ENCODE assay signal across 11 cellular contexts in the genomic region with DNA sequence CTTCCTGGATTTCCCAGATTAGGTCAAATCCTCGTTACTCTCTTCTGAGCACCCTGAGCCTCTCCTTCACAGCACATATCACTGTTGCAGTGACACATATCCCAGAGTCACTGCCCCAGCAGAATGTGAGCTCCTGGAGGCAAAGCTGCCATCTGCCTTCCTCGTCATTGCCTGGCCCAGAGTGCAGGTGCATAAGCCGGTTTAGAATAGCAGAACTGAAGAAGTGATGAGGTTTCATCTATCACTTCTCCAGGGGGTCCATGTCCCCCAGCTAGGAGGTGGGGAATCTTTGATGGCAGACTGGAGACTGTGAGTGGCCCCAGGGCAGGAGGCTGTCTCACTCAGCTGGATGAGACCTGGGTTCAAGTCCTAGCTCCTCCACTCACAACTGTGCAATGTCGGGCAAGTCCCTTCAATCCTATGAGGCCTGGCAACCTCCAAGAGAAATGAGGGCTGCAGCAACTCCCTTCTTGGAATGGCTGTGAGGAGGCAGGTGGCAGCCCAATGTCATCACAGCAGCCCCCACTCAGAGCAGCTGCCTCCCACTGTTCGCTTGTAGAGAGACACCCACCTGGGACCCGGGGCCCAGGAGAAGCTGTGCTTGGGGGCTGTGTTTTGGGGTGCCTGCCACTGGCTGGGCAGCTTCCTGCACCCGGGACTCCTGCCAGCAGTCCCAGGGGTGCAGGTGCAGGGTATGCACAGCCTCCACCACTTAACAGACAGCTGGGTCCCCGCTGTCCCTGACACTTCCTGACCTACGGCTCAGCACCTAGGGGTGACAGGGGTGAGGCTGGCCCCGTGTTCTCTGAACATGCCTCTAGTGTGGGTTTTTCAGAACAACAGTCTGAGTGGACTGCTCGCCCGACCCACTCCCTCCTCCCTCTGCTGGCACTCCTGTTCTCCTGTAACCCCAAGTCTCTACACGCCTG. TPM values are rescaled to one million over a fixed set of nuclear protein-coding genes. Genes with fewer than 3 reads are reported as not detected.
A peak's percentile ranks its signal among the peaks of the same experiment; 100 is the strongest.
DNase-seq lines count a peak whose midpoint lies in the region; ATAC-seq and TF ChIP-seq lines count a peak whose summit lies in the region.
"Had no signal": no experiment of that assay in that cellular context is flagged by ENCODE, and none has a peak within 500 bp of the region (broad histone marks: within the 10 kb centered on the region; RNA-seq: fewer than 3 reads in every experiment).

No MANE protein-coding gene starts in this region.

- DNase-seq in CD1c-positive myeloid dendritic cell (ENCODE audit: extremely low spot score) (no peak), HPDE6-E6E7 (ENCODE audit: extremely low spot score) (no peak), mesendoderm (no peak), NCI-H1105 treated with DMSO at 0.1 percent for 48 hours (lab: John Stamatoyannopoulos, UW) (no peak)
- DNase-seq: caudate nucleus, GDM1 had no signal

- H2BK5ac ChIP-seq in mesendoderm (ENCODE audit: low read length) = no peak overlapping the region

- no peaks in the 10 kb centered on the region for H3K4me1 ChIP-seq in mesendoderm (ENCODE audit: control insufficient read depth, low read depth, low read length)

- H3K56ac ChIP-seq in mesendoderm (ENCODE audit: low read length) = no peak overlapping the region

- H2BK15ac ChIP-seq in mesendoderm (replicated peaks; ENCODE audit: low read depth) = no peak overlapping the region

- no peak overlapping the region for H3K4me2 ChIP-seq in mesendoderm (ENCODE audit: low read length)

- H3K79me2 ChIP-seq in mesendoderm (ENCODE audit: control insufficient read depth, insufficient read depth, low read length) = no peaks in the 10 kb centered on the region

- no peak overlapping the region for H2BK120ac ChIP-seq in mesendoderm (ENCODE audit: low read depth, low read length)

- H4K5ac ChIP-seq in mesendoderm (ENCODE audit: low read length) = no peak overlapping the region

- H3K79me1 ChIP-seq in mesendoderm (ENCODE audit: low read length) = peaks cover 20% of the 10 kb centered on the region

- WGBS in mesendoderm (ENCODE audit: extremely low coverage, insufficient coverage, low lambda C conversion rate) = no CpG with 5 or more reads among the region's 13 CpGs

- no peak overlapping the region for H3K4ac ChIP-seq in mesendoderm (ENCODE audit: low read depth, low read length)

- 0 out of 2 replicates have a peak, but pooled peaks have one; percentile 2 for TF ChIP-seq CTCF in GM12875 (IDR thresholded peaks at IDR 0.05; ENCODE audit: borderline replicate concordance, insufficient read depth, low read depth, low read length)

- H4K8ac ChIP-seq in mesendoderm (ENCODE audit: low read depth, low read length) = no peak overlapping the region

- no peak overlapping the region for H3K23ac ChIP-seq in mesendoderm (ENCODE audit: low read length)

- H3K4me3 ChIP-seq in GM12875 (ENCODE audit: low read depth, low read length) = no peak overlapping the region
- no peak overlapping the region for H3K4me3 ChIP-seq in mesendoderm (ENCODE audit: low read length)

- H3K9ac ChIP-seq in mesendoderm (ENCODE audit: low read length) = no peak overlapping the region

- peak; percentile 43 for ATAC-seq in GM19372 (IDR thresholded peaks at IDR 0.05; ENCODE audit: low read depth, unreplicated experiment)
- peak; percentile 45 for ATAC-seq in HG03103 (IDR thresholded peaks at IDR 0.05; ENCODE audit: low read depth, unreplicated experiment)
- peak; percentile 62 for ATAC-seq in esophagus mucosa

- H3K18ac ChIP-seq in mesendoderm (ENCODE audit: low read length) = no peak overlapping the region

- no peak overlapping the region for H3K27ac ChIP-seq in mesendoderm (ENCODE audit: low read depth, low read length)

- H3K36me3 ChIP-seq in mesendoderm (ENCODE audit: control insufficient read depth, insufficient read depth, low read length) = peaks cover 42% of the 10 kb centered on the region

- no peak overlapping the region for H2AK5ac ChIP-seq in mesendoderm (ENCODE audit: low read length)

- H3K27me3 ChIP-seq in mesendoderm (ENCODE audit: insufficient read depth, low read length, poor library complexity) = no peaks in the 10 kb centered on the region

RNA-seq across cellular contexts. Expression of a gene that starts 26.1 kb away (rescaled TPM):
- 31.2 TPM for total RNA-seq in esophagus mucosa
- polyA plus RNA-seq in mesendoderm (2013, experiment 1 of 2) = 0.77 TPM
- 0.84 TPM for polyA plus RNA-seq in mesendoderm (2013, experiment 2 of 2)
- polyA plus RNA-seq: neural cell had no signal
